Comparison of ENCODE assay signal across 20 cellular contexts in the genomic region with DNA sequence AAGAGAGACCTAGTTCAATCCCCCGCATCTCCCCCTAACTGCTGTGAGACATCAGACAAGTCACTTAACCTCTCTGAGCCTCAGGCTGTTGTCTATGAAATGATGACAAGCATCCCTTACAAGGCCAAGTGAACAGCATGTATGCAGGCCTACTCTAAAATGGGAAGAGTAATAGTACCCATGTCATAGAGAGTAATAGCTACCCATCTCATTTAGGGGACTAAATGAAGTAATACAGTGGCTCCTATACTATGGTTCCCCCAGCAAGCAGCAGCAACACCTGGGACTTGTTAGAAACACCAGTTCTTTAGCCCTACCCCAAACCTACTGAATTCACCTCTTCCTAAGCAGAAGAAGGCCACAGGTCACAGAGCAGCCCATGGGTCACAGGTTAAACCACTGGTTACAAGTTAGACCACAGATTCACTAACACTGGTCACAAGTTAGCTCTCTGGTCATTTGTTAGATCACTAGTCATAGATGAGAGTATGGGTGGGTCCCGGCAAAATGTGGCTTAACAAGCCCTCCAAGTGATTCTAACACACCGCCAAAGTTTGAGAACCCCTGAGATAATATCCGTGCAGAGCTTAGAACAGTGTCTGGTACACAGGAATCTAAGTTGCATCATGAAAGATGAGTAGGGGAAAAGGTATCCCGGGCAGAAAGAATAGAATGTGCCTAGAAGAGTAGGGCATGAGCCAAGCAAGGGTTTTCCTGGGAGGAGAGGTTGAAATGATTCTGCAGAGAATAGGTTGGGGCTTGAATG. TPM values are rescaled to one million over a fixed set of nuclear protein-coding genes. Genes with fewer than 3 reads are reported as not detected.
DNase-seq lines count a peak whose midpoint lies in the region; ATAC-seq and TF ChIP-seq lines count a peak whose summit lies in the region.
"Had no signal": no experiment of that assay in that cellular context is flagged by ENCODE, and none has a peak within 500 bp of the region (broad histone marks: within the 10 kb centered on the region; RNA-seq: fewer than 3 reads in every experiment).

No MANE protein-coding gene starts in this region.

- no peak overlapping the region for H3K9ac ChIP-seq in OCI-LY3 (ENCODE audit: low read length)

- H3K9me3 Mint-ChIP-seq in stimulated activated memory B cell treated with anti-CD40 and anti-IgM and Interleukin-4, amounts not matched to agents 10 μg/mL and 1 μg/mL and 100 μg/mL, for 72 hours: no peaks in the 10 kb centered on the region

- H2AFZ ChIP-seq in OCI-LY3 (ENCODE audit: low read depth, low read length): peak overlapping the region; percentile 75; the same call in 1 of the 2 replicates

- H3K36me3 ChIP-seq in left ventricle myocardium inferior (no peaks in the 10 kb centered on the region), OCI-LY3 (replicated peaks; ENCODE audit: low read depth, low read length) (no peaks in the 10 kb centered on the region)
- H3K36me3 ChIP-seq in effector memory CD4-positive, alpha-beta T cell (ENCODE audit: control insufficient read depth, insufficient read depth, low read length): no peaks in the 10 kb centered on the region
- H3K36me3 ChIP-seq: pancreas had no signal

- no peaks in the 10 kb centered on the region for H4K20me1 ChIP-seq in OCI-LY3 (ENCODE audit: insufficient read depth, low read length)

- H3K4me3 Mint-ChIP-seq in stimulated activated memory B cell treated with anti-CD40 and anti-IgM and Interleukin-4, amounts not matched to agents 10 μg/mL and 1 μg/mL and 100 μg/mL, for 72 hours: no peak overlapping the region
- H3K4me3 Mint-ChIP-seq: activated naive CD8-positive, alpha-beta T cell treated with anti-CD3 and anti-CD28 coated beads, Interleukin-2, amount 10 ng/mL, durations not matched to agents 7 days and 5 days; T-helper 17 cell had no signal

- peak overlapping the region; percentile 74 for H3K27ac ChIP-seq in left ventricle myocardium inferior (replicated peaks)
- H3K27ac ChIP-seq in OCI-LY3 (ENCODE audit: low read length): peak overlapping the region; percentile 24
- H3K27ac ChIP-seq in effector memory CD4-positive, alpha-beta T cell (ENCODE audit: insufficient read depth, low read length, poor library complexity, severe bottlenecking): no peak overlapping the region
- H3K27ac ChIP-seq: pancreas had no signal

- TF ChIP-seq CTCF in left ventricle myocardium inferior (IDR thresholded peaks at IDR 0.05; ENCODE audit: borderline replicate concordance): no peak
- TF ChIP-seq CTCF in OCI-LY3 (IDR thresholded peaks at IDR 0.05; ENCODE audit: low read depth, low read length): no peak

- intact Hi-C loops in left ventricle myocardium inferior (cut with micrococcal nuclease): no loop called here
- intact Hi-C loops in Right ventricle myocardium superior (cut with DNase I): no loop called here

- H3K4me1 Mint-ChIP-seq in stimulated activated memory B cell treated with anti-CD40 and anti-IgM and Interleukin-4, amounts not matched to agents 10 μg/mL and 1 μg/mL and 100 μg/mL, for 72 hours: peaks cover 32% of the 10 kb centered on the region

- H3K4me3 ChIP-seq in left ventricle myocardium inferior (no peak overlapping the region), OCI-LY3 (ENCODE audit: low read length) (peak overlapping the region; percentile 23)
- no peak overlapping the region for H3K4me3 ChIP-seq in effector memory CD4-positive, alpha-beta T cell (ENCODE audit: insufficient read depth, low read depth, low read length, poor library complexity, severe bottlenecking)
- H3K4me3 ChIP-seq: mucosa of descending colon, pancreas had no signal

- H3K9me3 ChIP-seq in left ventricle myocardium inferior (replicated peaks) (no peaks in the 10 kb centered on the region), OCI-LY3 (ENCODE audit: insufficient read depth, low read length) (no peaks in the 10 kb centered on the region)
- no peaks in the 10 kb centered on the region for H3K9me3 ChIP-seq in effector memory CD4-positive, alpha-beta T cell (ENCODE audit: control insufficient read depth, low read length)
- H3K9me3 ChIP-seq: mucosa of descending colon, pancreas had no signal

- no peaks in the 10 kb centered on the region for H3K36me3 Mint-ChIP-seq in stimulated activated memory B cell treated with anti-CD40 and anti-IgM and Interleukin-4, amounts not matched to agents 10 μg/mL and 1 μg/mL and 100 μg/mL, for 72 hours
- H3K36me3 Mint-ChIP-seq: CD8-positive, alpha-beta memory T cell had no signal

- peak overlapping the region; percentile 66 for H3K27ac Mint-ChIP-seq in stimulated activated memory B cell treated with anti-CD40 and anti-IgM and Interleukin-4, amounts not matched to agents 10 μg/mL and 1 μg/mL and 100 μg/mL, for 72 hours
- H3K27ac Mint-ChIP-seq: activated naive CD8-positive, alpha-beta T cell treated with anti-CD3 and anti-CD28 coated beads, Interleukin-2, amount 10 ng/mL, durations not matched to agents 7 days and 5 days; T-helper 17 cell had no signal

- no peaks in the 10 kb centered on the region for H3K79me2 ChIP-seq in OCI-LY3 (ENCODE audit: low read length)

- DNase-seq in left ventricle myocardium inferior: no peak
- no peak for DNase-seq in Right ventricle myocardium superior
- DNase-seq in effector memory CD4-positive, alpha-beta T cell: no peak
- DNase-seq: ACHN; activated CD4-positive, alpha-beta T cell treated with anti-CD3 and anti-CD28 coated beads for 1 hour; activated naive CD8-positive, alpha-beta T cell treated with anti-CD3 and anti-CD28 coated beads, Interleukin-2, amount 10 ng/mL, durations not matched to agents 7 days and 5 days; caudate nucleus; CD8-positive, alpha-beta memory T cell; head of caudate nucleus; kidney; mucosa of descending colon; pancreas; PC-3; T-helper 17 cell had no signal

- H3K27me3 Mint-ChIP-seq in stimulated activated memory B cell treated with anti-CD40 and anti-IgM and Interleukin-4, amounts not matched to agents 10 μg/mL and 1 μg/mL and 100 μg/mL, for 72 hours: peaks cover 43% of the 10 kb centered on the region

- no peak for ATAC-seq in Right ventricle myocardium superior (ENCODE audit: poor library complexity)
- peak; percentile 11 for ATAC-seq in HG02884 (IDR thresholded peaks at IDR 0.05; ENCODE audit: unreplicated experiment)
- ATAC-seq in stimulated activated memory B cell treated with anti-CD40 and anti-IgM and Interleukin-4, amounts not matched to agents 10 μg/mL and 1 μg/mL and 100 μg/mL, for 72 hours: no peak
- no peak for ATAC-seq in GM21423 (IDR thresholded peaks at IDR 0.05; ENCODE audit: unreplicated experiment)
- ATAC-seq in HG03196 (IDR thresholded peaks at IDR 0.05; ENCODE audit: unreplicated experiment): no peak
- ATAC-seq: mucosa of descending colon, pancreas, PC-3, T-helper 17 cell had no signal

- H3K4me2 ChIP-seq in OCI-LY3 (ENCODE audit: low read length): peak overlapping the region; percentile 67

- H3K27me3 ChIP-seq in left ventricle myocardium inferior (ENCODE audit: low read depth): peaks cover 45% of the 10 kb centered on the region
- H3K27me3 ChIP-seq in OCI-LY3 (ENCODE audit: low read depth, low read length): no peaks in the 10 kb centered on the region
- peaks cover 6% of the 10 kb centered on the region for H3K27me3 ChIP-seq in effector memory CD4-positive, alpha-beta T cell (replicated peaks; ENCODE audit: control insufficient read depth, insufficient read depth, low read length, poor library complexity, severe bottlenecking)

- peaks cover 29% of the 10 kb centered on the region for H3K4me1 ChIP-seq in left ventricle myocardium inferior
- peaks cover 16% of the 10 kb centered on the region for H3K4me1 ChIP-seq in OCI-LY3 (ENCODE audit: low read length)
- peaks cover 3% of the 10 kb centered on the region for H3K4me1 ChIP-seq in effector memory CD4-positive, alpha-beta T cell (ENCODE audit: control insufficient read depth, insufficient read depth, low read length, poor library complexity, severe bottlenecking)
- H3K4me1 ChIP-seq: pancreas had no signal

RNA-seq across cellular contexts. Expression of gene DEFB124, which starts 1.4 kb away (rescaled TPM):
- total RNA-seq in left ventricle myocardium inferior: not detected
- not detected for total RNA-seq in Right ventricle myocardium superior
- total RNA-seq: activated naive CD8-positive, alpha-beta T cell treated with anti-CD3 and anti-CD28 coated beads, Interleukin-2, amount 10 ng/mL, durations not matched to agents 7 days and 5 days; CD8-positive, alpha-beta memory T cell; mucosa of descending colon; PC-3; T-helper 17 cell; temporal lobe had no signal

RNA-seq across cellular contexts. Expression of gene REM1, which starts 1.6 kb away (rescaled TPM):
- total RNA-seq in left ventricle myocardium inferior (1.5 TPM), Right ventricle myocardium superior (1.5 TPM)
- total RNA-seq: activated naive CD8-positive, alpha-beta T cell treated with anti-CD3 and anti-CD28 coated beads, Interleukin-2, amount 10 ng/mL, durations not matched to agents 7 days and 5 days; CD8-positive, alpha-beta memory T cell; PC-3; T-helper 17 cell; temporal lobe had no signal

RNA-seq across cellular contexts. Expression of gene DEFB123, which starts 33.1 kb away (rescaled TPM):
- total RNA-seq in left ventricle myocardium inferior: not detected
- not detected for total RNA-seq in Right ventricle myocardium superior
- total RNA-seq: activated naive CD8-positive, alpha-beta T cell treated with anti-CD3 and anti-CD28 coated beads, Interleukin-2, amount 10 ng/mL, durations not matched to agents 7 days and 5 days; CD8-positive, alpha-beta memory T cell; kidney; mucosa of descending colon; pancreas; PC-3; T-helper 17 cell; temporal lobe had no signal

RNA-seq across cellular contexts. Expression of gene HM13, which starts 40.7 kb away (rescaled TPM):
- total RNA-seq in left ventricle myocardium inferior: 39.0 TPM
- 40.9 TPM for total RNA-seq in Right ventricle myocardium superior
